Comparison of ENCODE assay signal across 14 cellular contexts in the genomic region with DNA sequence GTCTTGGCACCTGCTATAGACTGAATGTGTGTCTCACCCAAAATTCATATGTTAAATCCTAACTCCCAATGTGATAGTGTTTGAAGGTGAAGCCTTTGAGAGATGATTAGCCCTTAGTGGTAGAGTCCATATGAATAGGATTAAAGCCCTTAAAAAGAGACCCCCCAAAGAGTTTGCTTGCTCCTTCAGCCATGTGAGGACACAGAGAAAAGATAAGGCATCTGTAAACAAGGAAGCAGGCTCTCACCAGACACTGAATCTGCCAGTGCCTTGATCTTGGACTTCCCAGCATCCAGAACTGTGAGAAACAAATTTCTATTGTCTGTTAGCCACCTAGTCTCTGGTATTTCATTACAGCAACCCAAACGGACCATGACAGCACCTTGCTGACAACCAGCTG. TPM values are rescaled to one million over a fixed set of nuclear protein-coding genes. Genes with fewer than 3 reads are reported as not detected.
DNase-seq lines count a peak whose midpoint lies in the region; ATAC-seq, FAIRE-seq and TF ChIP-seq lines count a peak whose summit lies in the region.
"Had no signal": no experiment of that assay in that cellular context is flagged by ENCODE, and none has a peak within 500 bp of the region (broad histone marks: within the 10 kb centered on the region; RNA-seq: fewer than 3 reads in every experiment).

No MANE protein-coding gene starts in this region.

- 60 to 62% methylated on average over 1 of the region's 1 CpG for WGBS in gastroesophageal sphincter (ENCODE audit: low coverage in 1 of 2), 2 donors
- WGBS in tibial nerve, 2 donors = 58 to 63% methylated on average over 1 of the region's 1 CpG

- FAIRE-seq in GM19239 (lab: Jason Lieb, UNC) = peak; percentile 65

- no peaks in the 10 kb centered on the region for H3F3A ChIP-seq in Loucy (ENCODE audit: low read depth)

- TF ChIP-seq CTCF in Loucy (conservative IDR thresholded peaks at IDR 0.05; ENCODE audit: low read length) (no peak), brain (conservative IDR thresholded peaks at IDR 0.05) (no peak), nephron progenitor cell (IDR thresholded peaks at IDR 0.05) (no peak), gastroesophageal sphincter (IDR thresholded peaks at IDR 0.05) (no peak), tibial nerve (IDR thresholded peaks at IDR 0.05) (no peak)

- H3K9me3 ChIP-seq in Loucy (ENCODE audit: insufficient read depth, low read depth, low read length) = no peaks in the 10 kb centered on the region
- no peaks in the 10 kb centered on the region for H3K9me3 ChIP-seq in gastroesophageal sphincter
- no peaks in the 10 kb centered on the region for H3K9me3 ChIP-seq in tibial nerve
- H3K9me3 ChIP-seq: thyroid gland had no signal

- H3K36me3 ChIP-seq in Loucy (ENCODE audit: insufficient read depth, low read length) (peaks cover 29% of the 10 kb centered on the region), gastroesophageal sphincter (peaks cover 0 to 27% of the 10 kb centered on the region in 2 donors), tibial nerve (peaks cover 0 to 23% (median 0%) of the 10 kb centered on the region in 3 donors)

- peaks cover 66% of the 10 kb centered on the region for H3K79me2 ChIP-seq in Loucy (ENCODE audit: insufficient read depth, low read length)

- ATAC-seq in gastroesophageal sphincter = no peak
- ATAC-seq: left ventricle myocardium superior had no signal

- peak overlapping the region; percentile 48 for H3K4me2 ChIP-seq in Loucy (ENCODE audit: low read depth, low read length, poor library complexity, severe bottlenecking)

- H4K20me1 ChIP-seq in Loucy (ENCODE audit: insufficient read depth, low read length, poor library complexity, severe bottlenecking) = peaks cover 64% of the 10 kb centered on the region

- H3K27ac ChIP-seq in gastroesophageal sphincter = no peak overlapping the region
- H3K27ac ChIP-seq in tibial nerve = no peak overlapping the region
- H3K27ac ChIP-seq: dorsolateral prefrontal cortex, thyroid gland had no signal

- H3K27ac Mint-ChIP-seq in brain (peak overlapping the region in 3 of 5 experiments; percentile 31 to 78 (median 66)), nephron progenitor cell (peak overlapping the region; percentile 21)
- H3K27ac Mint-ChIP-seq: activated CD4-positive, alpha-beta memory T cell treated with anti-CD3 and anti-CD28 coated beads, Interleukin-2, amount 10 ng/mL, durations not matched to agents 7 days and 5 days had no signal

- H3K4me3 Mint-ChIP-seq in brain (no peak overlapping the region), nephron progenitor cell (no peak overlapping the region)
- H3K4me3 Mint-ChIP-seq: activated CD4-positive, alpha-beta memory T cell treated with anti-CD3 and anti-CD28 coated beads, Interleukin-2, amount 10 ng/mL, durations not matched to agents 7 days and 5 days had no signal

- H3K4me1 ChIP-seq in Loucy (ENCODE audit: insufficient read depth, low read length, poor library complexity, severe bottlenecking) (peaks cover 22% of the 10 kb centered on the region), gastroesophageal sphincter (peaks cover 0 to 40% (median 0%) of the 10 kb centered on the region in 3 donors), tibial nerve (peaks cover 0 to 30% (median 5%) of the 10 kb centered on the region in 4 donors)

- no peaks in the 10 kb centered on the region for H3K27me3 ChIP-seq in Loucy (ENCODE audit: insufficient read depth, low read length, poor library complexity, severe bottlenecking)
- no peaks in the 10 kb centered on the region for H3K27me3 ChIP-seq in gastroesophageal sphincter
- no peaks in the 10 kb centered on the region for H3K27me3 ChIP-seq in tibial nerve
- H3K27me3 ChIP-seq: dorsolateral prefrontal cortex, thyroid gland had no signal

- no peaks in the 10 kb centered on the region for H3K9me2 ChIP-seq in Loucy (replicated peaks; ENCODE audit: low read depth, low read length)

- H2AFZ ChIP-seq in Loucy (ENCODE audit: low read length) = no peak overlapping the region

- no peak for TF ChIP-seq POLR2A in gastroesophageal sphincter (IDR thresholded peaks at IDR 0.05)
- no peak for TF ChIP-seq POLR2A in tibial nerve (IDR thresholded peaks at IDR 0.05)

- no peak overlapping the region for H3K4me3 ChIP-seq in Loucy (ENCODE audit: low read length, poor library complexity, severe bottlenecking)
- no peak overlapping the region for H3K4me3 ChIP-seq in gastroesophageal sphincter
- no peak overlapping the region for H3K4me3 ChIP-seq in tibial nerve
- H3K4me3 ChIP-seq: dorsolateral prefrontal cortex, thyroid gland had no signal

- H3K27me3 Mint-ChIP-seq in brain = no peaks in the 10 kb centered on the region
- H3K27me3 Mint-ChIP-seq in nephron progenitor cell (ENCODE audit: low read depth, poor library complexity) = no peaks in the 10 kb centered on the region

- H3K36me3 Mint-ChIP-seq in brain (peaks cover 27% of the 10 kb centered on the region), nephron progenitor cell (ENCODE audit: low read depth) (peaks cover 30% of the 10 kb centered on the region)

- H3K9me3 Mint-ChIP-seq in brain = no peaks in the 10 kb centered on the region
- H3K9me3 Mint-ChIP-seq in nephron progenitor cell = no peaks in the 10 kb centered on the region
- H3K9me3 Mint-ChIP-seq: activated CD4-positive, alpha-beta memory T cell treated with anti-CD3 and anti-CD28 coated beads, Interleukin-2, amount 10 ng/mL, durations not matched to agents 7 days and 5 days had no signal

- DNase-seq in GM19239 (ENCODE audit: insufficient read length, low spot score) = no peak
- DNase-seq in nephron progenitor cell = no peak
- no peak for DNase-seq in NCI-H1092 treated with DMSO at 0.1 percent for 48 hours (lab: John Stamatoyannopoulos, UW)
- DNase-seq in tibial nerve (ENCODE audit: low spot score in 2 of 2) = no peak
- DNase-seq in activated T-cell treated with anti-CD3 and anti-CD28 coated beads, Interleukin-2, amount 50 U/mL, for 48 hours = no peak
- DNase-seq: dorsolateral prefrontal cortex, KG1, left ventricle myocardium superior, NCI-H1436 treated with DMSO at 0.1 percent for 48 hours, thyroid gland had no signal

- H3K4me1 Mint-ChIP-seq in brain (peaks cover 30% of the 10 kb centered on the region), nephron progenitor cell (peaks cover 6% of the 10 kb centered on the region)

- H3K9ac ChIP-seq in Loucy (ENCODE audit: low read depth, low read length, poor library complexity, severe bottlenecking) = no peak overlapping the region

- TF ChIP-seq EP300 in gastroesophageal sphincter (IDR thresholded peaks at IDR 0.05) (no peak), tibial nerve (IDR thresholded peaks at IDR 0.05) (no peak)

RNA-seq across cellular contexts. Expression of a gene that starts 16.6 kb away (rescaled TPM):
- polyA plus RNA-seq in brain (ENCODE audit: insufficient read depth, low read depth, low replicate concordance) = 51.3 TPM
- 10 to 100 TPM; 39.8 to 61.3 (median 41.3) TPM for total RNA-seq in gastroesophageal sphincter
- 10 to 100 TPM; 36.8 to 46.5 (median 41.8) TPM for total RNA-seq in tibial nerve
